1 cellular context compared by ENCODE assay signal in the genomic region with DNA sequence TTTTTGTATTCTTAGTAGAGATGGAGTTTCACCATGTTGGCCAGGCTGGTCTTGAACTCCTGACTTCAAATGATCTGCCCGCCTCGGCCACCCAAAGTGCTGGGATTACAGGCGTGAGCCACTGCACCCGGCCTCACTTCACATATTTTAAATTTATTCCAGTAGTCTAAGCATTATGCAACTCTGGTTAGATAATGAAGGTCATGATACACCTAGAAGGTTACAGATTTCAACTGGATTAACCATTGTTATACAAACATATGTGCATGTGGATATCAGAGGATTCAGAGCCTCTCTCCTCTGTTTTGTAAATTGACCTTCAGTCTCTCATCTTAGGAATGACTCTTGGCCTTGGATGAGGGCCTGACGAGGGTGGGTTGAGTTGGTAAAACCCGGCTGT.
TF ChIP-seq lines count a peak whose summit lies in the region.

No MANE protein-coding gene starts in this region.

TF ChIP-seq in GM23338, 12 proteins besides CTCF, POLR2A, EP300 and RAD21 (continued from another document):
- TF ChIP-seq, protein P1, sequence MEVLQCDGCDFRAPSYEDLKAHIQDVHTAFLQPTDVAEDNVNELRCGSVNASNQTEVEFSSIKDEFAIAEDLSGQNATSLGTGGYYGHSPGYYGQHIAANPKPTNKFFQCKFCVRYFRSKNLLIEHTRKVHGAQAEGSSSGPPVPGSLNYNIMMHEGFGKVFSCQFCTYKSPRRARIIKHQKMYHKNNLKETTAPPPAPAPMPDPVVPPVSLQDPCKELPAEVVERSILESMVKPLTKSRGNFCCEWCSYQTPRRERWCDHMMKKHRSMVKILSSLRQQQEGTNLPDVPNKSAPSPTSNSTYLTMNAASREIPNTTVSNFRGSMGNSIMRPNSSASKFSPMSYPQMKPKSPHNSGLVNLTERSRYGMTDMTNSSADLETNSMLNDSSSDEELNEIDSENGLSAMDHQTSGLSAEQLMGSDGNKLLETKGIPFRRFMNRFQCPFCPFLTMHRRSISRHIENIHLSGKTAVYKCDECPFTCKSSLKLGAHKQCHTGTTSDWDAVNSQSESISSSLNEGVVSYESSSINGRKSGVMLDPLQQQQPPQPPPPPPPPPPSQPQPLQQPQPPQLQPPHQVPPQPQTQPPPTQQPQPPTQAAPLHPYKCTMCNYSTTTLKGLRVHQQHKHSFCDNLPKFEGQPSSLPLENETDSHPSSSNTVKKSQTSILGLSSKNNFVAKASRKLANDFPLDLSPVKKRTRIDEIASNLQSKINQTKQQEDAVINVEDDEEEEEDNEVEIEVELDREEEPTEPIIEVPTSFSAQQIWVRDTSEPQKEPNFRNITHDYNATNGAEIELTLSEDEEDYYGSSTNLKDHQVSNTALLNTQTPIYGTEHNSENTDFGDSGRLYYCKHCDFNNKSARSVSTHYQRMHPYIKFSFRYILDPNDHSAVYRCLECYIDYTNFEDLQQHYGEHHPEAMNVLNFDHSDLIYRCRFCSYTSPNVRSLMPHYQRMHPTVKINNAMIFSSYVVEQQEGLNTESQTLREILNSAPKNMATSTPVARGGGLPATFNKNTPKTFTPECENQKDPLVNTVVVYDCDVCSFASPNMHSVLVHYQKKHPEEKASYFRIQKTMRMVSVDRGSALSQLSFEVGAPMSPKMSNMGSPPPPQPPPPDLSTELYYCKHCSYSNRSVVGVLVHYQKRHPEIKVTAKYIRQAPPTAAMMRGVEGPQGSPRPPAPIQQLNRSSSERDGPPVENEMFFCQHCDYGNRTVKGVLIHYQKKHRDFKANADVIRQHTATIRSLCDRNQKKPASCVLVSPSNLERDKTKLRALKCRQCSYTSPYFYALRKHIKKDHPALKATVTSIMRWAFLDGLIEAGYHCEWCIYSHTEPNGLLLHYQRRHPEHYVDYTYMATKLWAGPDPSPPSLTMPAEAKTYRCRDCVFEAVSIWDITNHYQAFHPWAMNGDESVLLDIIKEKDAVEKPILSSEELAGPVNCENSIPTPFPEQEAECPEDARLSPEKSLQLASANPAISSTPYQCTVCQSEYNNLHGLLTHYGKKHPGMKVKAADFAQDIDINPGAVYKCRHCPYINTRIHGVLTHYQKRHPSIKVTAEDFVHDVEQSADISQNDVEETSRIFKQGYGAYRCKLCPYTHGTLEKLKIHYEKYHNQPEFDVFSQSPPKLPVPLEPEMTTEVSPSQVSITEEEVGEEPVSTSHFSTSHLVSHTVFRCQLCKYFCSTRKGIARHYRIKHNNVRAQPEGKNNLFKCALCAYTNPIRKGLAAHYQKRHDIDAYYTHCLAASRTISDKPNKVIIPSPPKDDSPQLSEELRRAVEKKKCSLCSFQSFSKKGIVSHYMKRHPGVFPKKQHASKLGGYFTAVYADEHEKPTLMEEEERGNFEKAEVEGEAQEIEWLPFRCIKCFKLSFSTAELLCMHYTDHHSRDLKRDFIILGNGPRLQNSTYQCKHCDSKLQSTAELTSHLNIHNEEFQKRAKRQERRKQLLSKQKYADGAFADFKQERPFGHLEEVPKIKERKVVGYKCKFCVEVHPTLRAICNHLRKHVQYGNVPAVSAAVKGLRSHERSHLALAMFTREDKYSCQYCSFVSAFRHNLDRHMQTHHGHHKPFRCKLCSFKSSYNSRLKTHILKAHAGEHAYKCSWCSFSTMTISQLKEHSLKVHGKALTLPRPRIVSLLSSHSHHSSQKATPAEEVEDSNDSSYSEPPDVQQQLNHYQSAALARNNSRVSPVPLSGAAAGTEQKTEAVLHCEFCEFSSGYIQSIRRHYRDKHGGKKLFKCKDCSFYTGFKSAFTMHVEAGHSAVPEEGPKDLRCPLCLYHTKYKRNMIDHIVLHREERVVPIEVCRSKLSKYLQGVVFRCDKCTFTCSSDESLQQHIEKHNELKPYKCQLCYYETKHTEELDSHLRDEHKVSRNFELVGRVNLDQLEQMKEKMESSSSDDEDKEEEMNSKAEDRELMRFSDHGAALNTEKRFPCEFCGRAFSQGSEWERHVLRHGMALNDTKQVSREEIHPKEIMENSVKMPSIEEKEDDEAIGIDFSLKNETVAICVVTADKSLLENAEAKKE (CRISPR knock-in tag; IDR thresholded peaks at IDR 0.05): no peak
- TF ChIP-seq EZH2 (IDR thresholded peaks at IDR 0.05; ENCODE audit: low read depth, unreplicated experiment) (no peak), NANOG (IDR thresholded peaks at IDR 0.05; ENCODE audit: borderline replicate concordance) (no peak)
